In the genomic region with DNA sequence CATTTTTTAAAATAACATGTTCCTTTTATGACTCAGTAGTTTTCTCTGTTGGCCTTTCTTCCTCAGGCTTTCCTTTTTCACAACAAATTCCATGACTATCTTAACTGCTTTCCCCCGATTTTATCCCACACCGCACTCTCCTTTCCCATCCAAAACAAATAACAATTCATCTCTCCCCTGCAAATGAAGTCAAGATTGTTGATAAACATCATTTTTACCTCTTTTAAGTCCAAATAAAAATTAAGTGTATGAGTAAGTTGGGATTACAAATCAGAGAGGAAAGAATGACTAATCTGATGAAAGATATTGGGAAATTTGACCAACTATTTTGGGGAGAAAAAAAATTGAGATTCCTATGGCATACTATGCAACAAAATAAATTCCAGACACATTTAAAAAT, we compare ENCODE assay signal across 20 cellular contexts. TPM values are rescaled to one million over a fixed set of nuclear protein-coding genes. Genes with fewer than 3 reads are reported as not detected.
DNase-seq lines count a peak whose midpoint lies in the region; ATAC-seq and TF ChIP-seq lines count a peak whose summit lies in the region.
"Had no signal": no experiment of that assay in that cellular context is flagged by ENCODE, and none has a peak within 500 bp of the region (broad histone marks: within the 10 kb centered on the region; RNA-seq: fewer than 3 reads in every experiment).

No MANE protein-coding gene starts in this region.

- WGBS in esophagus squamous epithelium, 2 donors = 47 to 70% methylated on average over 2 of the region's 2 CpGs

- H3K27me3 ChIP-seq in left lung = no peaks in the 10 kb centered on the region
- no peaks in the 10 kb centered on the region for H3K27me3 ChIP-seq in esophagus squamous epithelium
- H3K27me3 ChIP-seq: heart left ventricle had no signal

- intact Hi-C loops in left lung (cut with DNase I) (no loop called here), esophagus squamous epithelium (cut with DNase I) (no loop called here)

- ATAC-seq in left lung (no peak), HG03342 (IDR thresholded peaks at IDR 0.05; ENCODE audit: unreplicated experiment) (no peak)
- ATAC-seq: activated CD8-positive, alpha-beta T cell treated with anti-CD3 and anti-CD28 coated beads for 36 hours; activated naive CD8-positive, alpha-beta T cell treated with anti-CD3 and anti-CD28 coated beads, Interleukin-2, amount 50 U/mL, for 24 hours; heart left ventricle; HepG2; natural killer cell treated with Interleukin-12 subunit alpha and Interleukin-12 subunit beta and Interleukin-15 and Interleukin-18, amount 100 ng/mL, for 72 hours; psoas muscle; stimulated activated effector memory CD8-positive, alpha-beta T cell treated with anti-CD3 and anti-CD28 coated beads, Interleukin-12 subunit alpha, Interleukin-12 subunit beta, amount 100 ng/mL, for 72 hours; WTC11 had no signal

- no peaks in the 10 kb centered on the region for H3K36me3 ChIP-seq in left lung
- no peaks in the 10 kb centered on the region for H3K36me3 ChIP-seq in esophagus squamous epithelium
- H3K36me3 ChIP-seq: heart left ventricle had no signal

- DNase-seq in GM04504 (ENCODE audit: low read depth) (peak; percentile 35), amniotic stem cell (lab: John Stamatoyannopoulos, UW) (peak; percentile 41), fibroblast of mammary gland (ENCODE audit: low read depth) (peak; percentile 89), left lung (no peak), esophagus squamous epithelium (lab: John Stamatoyannopoulos, UW) (no peak), activated gamma-delta T cell (lab: John Stamatoyannopoulos, UW) (no peak)
- DNase-seq: activated CD8-positive, alpha-beta T cell treated with anti-CD3 and anti-CD28 coated beads for 36 hours; activated naive CD8-positive, alpha-beta T cell treated with anti-CD3 and anti-CD28 coated beads, Interleukin-2, amount 50 U/mL, for 24 hours; CD4-positive, alpha-beta T cell; DMS53; heart left ventricle; NCI-H2029; NCI-H510A treated with DMSO at 0.1 percent for 48 hours; psoas muscle; Right ventricle myocardium superior had no signal

- TF ChIP-seq CTCF in fibroblast of mammary gland (conservative IDR thresholded peaks at IDR 0.05; ENCODE audit: control insufficient read depth, insufficient read depth, low read depth, low read length) = no peak
- TF ChIP-seq CTCF in left lung (IDR thresholded peaks at IDR 0.05) = no peak
- TF ChIP-seq CTCF in esophagus squamous epithelium (IDR thresholded peaks at IDR 0.05) = no peak

- no peak overlapping the region for H3K4me3 ChIP-seq in fibroblast of mammary gland (ENCODE audit: control insufficient read depth, low read depth, low read length)
- H3K4me3 ChIP-seq in left lung = no peak overlapping the region
- no peak overlapping the region for H3K4me3 ChIP-seq in esophagus squamous epithelium
- H3K4me3 ChIP-seq: heart left ventricle, psoas muscle had no signal

- TF ChIP-seq POLR2A in esophagus squamous epithelium (IDR thresholded peaks at IDR 0.05) = no peak

- H3K4me1 ChIP-seq in left lung = peaks cover 0 to 5% of the 10 kb centered on the region in 2 donors
- H3K4me1 ChIP-seq in esophagus squamous epithelium = peaks cover 6 to 8% (median 8%) of the 10 kb centered on the region in 3 donors
- H3K4me1 ChIP-seq: psoas muscle had no signal

- H3K27ac ChIP-seq in left lung = no peak overlapping the region
- no peak overlapping the region for H3K27ac ChIP-seq in esophagus squamous epithelium
- H3K27ac ChIP-seq: heart left ventricle, psoas muscle had no signal

- H3K9me3 ChIP-seq in left lung = no peaks in the 10 kb centered on the region
- no peaks in the 10 kb centered on the region for H3K9me3 ChIP-seq in esophagus squamous epithelium
- H3K9me3 ChIP-seq: heart left ventricle, psoas muscle had no signal

RNA-seq across cellular contexts. Expression of gene SEC61B, which starts 47.3 kb away (rescaled TPM):
- total RNA-seq in left lung = 100 to 1,000 TPM; 137 to 184 TPM
- 100 to 1,000 TPM in 2 of 4 donors, 10 to 100 TPM in 2; 78.8 to 143 (median 117) TPM for total RNA-seq in esophagus squamous epithelium

RNA-seq across cellular contexts. Expression of gene ALG2, which starts 47.7 kb away (rescaled TPM):
- total RNA-seq in left lung (10 to 100 TPM; 38.9 to 47.7 TPM), esophagus squamous epithelium (10 to 100 TPM; 19.2 to 28.4 (median 25.1) TPM)

Comparison
In these comparisons a context has a peak if more than half of its experiments do, and no peak if none do; other contexts are left out.
1. DNase-seq: peak in GM04504 (single experiment), amniotic stem cell (single experiment) and fibroblast of mammary gland (single experiment); none in left lung (0 of 2), esophagus squamous epithelium (single experiment) and activated gamma-delta T cell (single experiment).